In the genomic region with DNA sequence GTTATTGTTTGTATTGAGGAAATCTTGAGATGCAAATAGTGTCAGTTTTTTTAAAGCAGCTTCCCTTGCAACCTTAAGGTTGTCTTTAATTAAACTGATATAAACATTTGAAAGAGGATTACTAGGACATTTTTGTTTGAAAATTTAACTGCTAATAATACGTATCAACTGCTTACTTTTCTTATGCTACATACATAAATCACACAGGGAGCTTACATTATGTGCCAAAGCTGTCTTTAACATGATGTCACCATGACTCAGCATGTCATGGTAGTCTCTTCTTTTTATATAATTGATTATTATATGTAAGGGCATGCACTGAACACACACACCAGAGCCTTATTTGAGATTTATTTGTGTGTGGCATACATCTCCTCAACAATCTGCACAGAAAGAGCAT, we compare ENCODE assay signal across 16 cellular contexts.
DNase-seq lines count a peak whose midpoint lies in the region; ATAC-seq and TF ChIP-seq lines count a peak whose summit lies in the region.
"Had no signal": no experiment of that assay in that cellular context is flagged by ENCODE, and none has a peak within 500 bp of the region (broad histone marks: within the 10 kb centered on the region; RNA-seq: fewer than 3 reads in every experiment).

No MANE protein-coding gene starts in this region.

- H3K36me3 ChIP-seq in A673 (ENCODE audit: insufficient read depth, low read length, poor library complexity, severe bottlenecking) = no peaks in the 10 kb centered on the region
- H3K36me3 ChIP-seq: upper lobe of left lung had no signal

- intact Hi-C loops in A673 (cut with micrococcal nuclease; ENCODE audit: unreplicated experiment) = no loop called here

- no peaks in the 10 kb centered on the region for H3K27me3 ChIP-seq in A673 (replicated peaks; ENCODE audit: insufficient read depth, low read depth, low read length, poor library complexity)
- H3K27me3 ChIP-seq: upper lobe of left lung had no signal

- no TSS peak for BruUV-seq in A673 (replicated peaks; lab: Mats Ljungman, UMichigan)

- H3K27ac ChIP-seq in A673 (ENCODE audit: low read depth, low read length, poor library complexity, severe bottlenecking) = peak overlapping the region; percentile 49
- H3K27ac ChIP-seq: HL-60, upper lobe of left lung had no signal

- peaks cover 21% of the 10 kb centered on the region for H3K4me1 ChIP-seq in A673 (ENCODE audit: insufficient read depth, low read length, poor library complexity, severe bottlenecking)
- H3K4me1 ChIP-seq: upper lobe of left lung had no signal

- DNase-seq in A673 (ENCODE audit: low spot score) = peak; percentile 70
- DNase-seq in HT1080 (ENCODE audit: low read depth) = peak; percentile 50
- peak; percentile 93 for DNase-seq in fibroblast of mammary gland (ENCODE audit: low read depth)
- no peak for DNase-seq in activated CD8-positive, alpha-beta memory T cell treated with anti-CD3 and anti-CD28 coated beads, Interleukin-2, amount 50 U/mL, for 48 hours
- no peak for DNase-seq in HuH-7 (ENCODE audit: low spot score)
- DNase-seq in GDM1 (lab: John Stamatoyannopoulos, UW) = no peak
- DNase-seq: aorta, GF-D8, kidney, NCI-H1105 treated with DMSO at 0.1 percent for 48 hours, small intestine, upper lobe of left lung had no signal

- POLR2A ChIA-PET in A673 (lab: Charles Lee; ENCODE audit: low non-redundant PET) = no interaction called here

- ATAC-seq in SK-N-SH treated with all-trans-retinoic acid at 6 μM for 48 hours (peak; percentile 46), HG02938 (IDR thresholded peaks at IDR 0.05; ENCODE audit: unreplicated experiment) (no peak)
- ATAC-seq: natural killer cell treated with Interleukin-12 subunit alpha and Interleukin-12 subunit beta and Interleukin-15 and Interleukin-18, amount 100 ng/mL, for 72 hours had no signal

- H3K4me3 ChIP-seq in A673 (ENCODE audit: low read depth, low read length, poor library complexity, severe bottlenecking) = no peak overlapping the region
- H3K4me3 ChIP-seq in fibroblast of mammary gland (ENCODE audit: control insufficient read depth, low read depth, low read length) = no peak overlapping the region
- H3K4me3 ChIP-seq: upper lobe of left lung had no signal

- CTCF ChIA-PET in A673 (lab: Charles Lee) = no interaction called here

- TF ChIP-seq CTCF in A673 (conservative IDR thresholded peaks at IDR 0.05; ENCODE audit: low read depth, low read length) (no peak), fibroblast of mammary gland (conservative IDR thresholded peaks at IDR 0.05; ENCODE audit: control insufficient read depth, insufficient read depth, low read depth, low read length) (no peak)

- no peaks in the 10 kb centered on the region for H3K9me3 ChIP-seq in A673 (ENCODE audit: low read depth, low read length, poor library complexity, severe bottlenecking)
- H3K9me3 ChIP-seq: upper lobe of left lung had no signal

TF ChIP-seq in SK-N-SH treated with all-trans-retinoic acid at 6 μM for 48 hours, 23 proteins besides CTCF, POLR2A, EP300 and RAD21:
- TF ChIP-seq ARNTL (CRISPR knock-in tag; IDR thresholded peaks at IDR 0.05; ENCODE audit: borderline replicate concordance, low read depth) = no peak
- TF ChIP-seq ZFP3 (CRISPR knock-in tag; IDR thresholded peaks at IDR 0.05) = no peak
- no peak for TF ChIP-seq CSDC2 (CRISPR knock-in tag; IDR thresholded peaks at IDR 0.05)
- TF ChIP-seq, protein P1, sequence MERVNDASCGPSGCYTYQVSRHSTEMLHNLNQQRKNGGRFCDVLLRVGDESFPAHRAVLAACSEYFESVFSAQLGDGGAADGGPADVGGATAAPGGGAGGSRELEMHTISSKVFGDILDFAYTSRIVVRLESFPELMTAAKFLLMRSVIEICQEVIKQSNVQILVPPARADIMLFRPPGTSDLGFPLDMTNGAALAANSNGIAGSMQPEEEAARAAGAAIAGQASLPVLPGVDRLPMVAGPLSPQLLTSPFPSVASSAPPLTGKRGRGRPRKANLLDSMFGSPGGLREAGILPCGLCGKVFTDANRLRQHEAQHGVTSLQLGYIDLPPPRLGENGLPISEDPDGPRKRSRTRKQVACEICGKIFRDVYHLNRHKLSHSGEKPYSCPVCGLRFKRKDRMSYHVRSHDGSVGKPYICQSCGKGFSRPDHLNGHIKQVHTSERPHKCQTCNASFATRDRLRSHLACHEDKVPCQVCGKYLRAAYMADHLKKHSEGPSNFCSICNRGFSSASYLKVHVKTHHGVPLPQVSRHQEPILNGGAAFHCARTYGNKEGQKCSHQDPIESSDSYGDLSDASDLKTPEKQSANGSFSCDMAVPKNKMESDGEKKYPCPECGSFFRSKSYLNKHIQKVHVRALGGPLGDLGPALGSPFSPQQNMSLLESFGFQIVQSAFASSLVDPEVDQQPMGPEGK (CRISPR knock-in tag; IDR thresholded peaks at IDR 0.05; ENCODE audit: borderline replicate concordance) = no peak
- TF ChIP-seq, protein P2, sequence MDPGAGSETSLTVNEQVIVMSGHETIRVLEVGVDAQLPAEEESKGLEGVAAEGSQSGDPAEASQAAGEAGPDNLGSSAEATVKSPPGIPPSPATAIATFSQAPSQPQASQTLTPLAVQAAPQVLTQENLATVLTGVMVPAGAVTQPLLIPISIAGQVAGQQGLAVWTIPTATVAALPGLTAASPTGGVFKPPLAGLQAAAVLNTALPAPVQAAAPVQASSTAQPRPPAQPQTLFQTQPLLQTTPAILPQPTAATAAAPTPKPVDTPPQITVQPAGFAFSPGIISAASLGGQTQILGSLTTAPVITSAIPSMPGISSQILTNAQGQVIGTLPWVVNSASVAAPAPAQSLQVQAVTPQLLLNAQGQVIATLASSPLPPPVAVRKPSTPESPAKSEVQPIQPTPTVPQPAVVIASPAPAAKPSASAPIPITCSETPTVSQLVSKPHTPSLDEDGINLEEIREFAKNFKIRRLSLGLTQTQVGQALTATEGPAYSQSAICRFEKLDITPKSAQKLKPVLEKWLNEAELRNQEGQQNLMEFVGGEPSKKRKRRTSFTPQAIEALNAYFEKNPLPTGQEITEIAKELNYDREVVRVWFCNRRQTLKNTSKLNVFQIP (CRISPR knock-in tag; IDR thresholded peaks at IDR 0.05; ENCODE audit: borderline replicate concordance, low read depth) = no peak
TF ChIP-seq in SK-N-SH treated with all-trans-retinoic acid at 6 μM for 48 hours: peak in this region for 0.

Comparison
In these comparisons a context has a peak if more than half of its experiments do, and no peak if none do; other contexts are left out.
1. DNase-seq: peak in A673 (single experiment), HT1080 (single experiment) and fibroblast of mammary gland (single experiment); none in activated CD8-positive, alpha-beta memory T cell treated with anti-CD3 and anti-CD28 coated beads, Interleukin-2, amount 50 U/mL, for 48 hours (single experiment), HuH-7 (single experiment) and GDM1 (single experiment).